In genomic region chr16:30378236-30379164, GRCh38 we compare ENCODE assay signal across 8 cellular contexts. TPM values are rescaled to one million over a fixed set of nuclear protein-coding genes. Genes with fewer than 3 reads are reported as not detected.
DNase-seq lines count a peak whose midpoint lies in the region; TF ChIP-seq lines count a peak whose summit lies in the region.

No MANE protein-coding gene starts in this region.

- no peak overlapping the region for H2BK15ac ChIP-seq in mesendoderm (replicated peaks; ENCODE audit: low read depth)

- H2BK5ac ChIP-seq in mesendoderm (ENCODE audit: low read length), result peak overlapping the region; percentile 4

- no peaks in the 10 kb centered on the region for H3K27me3 ChIP-seq in effector memory CD4-positive, alpha-beta T cell (replicated peaks; ENCODE audit: control insufficient read depth, insufficient read depth, low read length, poor library complexity, severe bottlenecking)
- no peaks in the 10 kb centered on the region for H3K27me3 ChIP-seq in mesendoderm (ENCODE audit: insufficient read depth, low read length, poor library complexity)

- no peak overlapping the region for H2AK5ac ChIP-seq in mesendoderm (ENCODE audit: low read length)

- H2BK120ac ChIP-seq in mesendoderm (ENCODE audit: low read depth, low read length), result no peak overlapping the region

- peak overlapping the region; percentile 1 for H3K18ac ChIP-seq in mesendoderm (ENCODE audit: low read length)

- H3K4me1 ChIP-seq in effector memory CD4-positive, alpha-beta T cell (ENCODE audit: control insufficient read depth, insufficient read depth, low read length, poor library complexity, severe bottlenecking), result peaks cover 65% of the 10 kb centered on the region
- H3K4me1 ChIP-seq in mesendoderm (ENCODE audit: control insufficient read depth, low read depth, low read length), result peaks cover 3% of the 10 kb centered on the region

- H4K5ac ChIP-seq in mesendoderm (ENCODE audit: low read length), result no peak overlapping the region

- no peak overlapping the region for H4K8ac ChIP-seq in mesendoderm (ENCODE audit: low read depth, low read length)

- H3K4ac ChIP-seq in mesendoderm (ENCODE audit: low read depth, low read length), result peak overlapping the region; percentile 40

- peak overlapping the region; percentile 91 for H3K4me2 ChIP-seq in mesendoderm (ENCODE audit: low read length)

- DNase-seq in COLO829 (ENCODE audit: low spot score) (peak; percentile 98), GM20000 (ENCODE audit: low spot score) (peak; percentile 97), HS-5 (ENCODE audit: low read depth) (peak; percentile 82), NK-92 (lab: John Stamatoyannopoulos, UW; ENCODE audit: unreplicated experiment) (peak; percentile 82), mesendoderm (peak; percentile 99)
- DNase-seq in activated CD8-positive, alpha-beta memory T cell treated with anti-CD3 and anti-CD28 coated beads for 4 hours (ENCODE audit: low read depth in 2 of 2), result peak; percentile 98
- peak; percentile 99 for DNase-seq in effector memory CD4-positive, alpha-beta T cell
- peak; percentile 99 for DNase-seq in stimulated activated CD8-positive, alpha-beta memory T cell treated with anti-CD3 and anti-CD28 coated beads, Interleukin-12 subunit alpha, Interleukin-12 subunit beta, amount 100 ng/mL, for 4 hours (ENCODE audit: low read depth)

- no peak for TF ChIP-seq CTCF in GM20000 (IDR thresholded peaks at IDR 0.05; ENCODE audit: extremely low read depth, missing control alignments)

- H3K9ac ChIP-seq in mesendoderm (ENCODE audit: low read length), result peak overlapping the region; percentile 89

- no peaks in the 10 kb centered on the region for H3K79me2 ChIP-seq in mesendoderm (ENCODE audit: control insufficient read depth, insufficient read depth, low read length)

- WGBS in mesendoderm (ENCODE audit: extremely low coverage, insufficient coverage, low lambda C conversion rate), result no CpG with 5 or more reads among the region's 68 CpGs

- H3K23ac ChIP-seq in mesendoderm (ENCODE audit: low read length), result peak overlapping the region; percentile 94

- no peaks in the 10 kb centered on the region for H3K36me3 ChIP-seq in effector memory CD4-positive, alpha-beta T cell (ENCODE audit: control insufficient read depth, insufficient read depth, low read length)
- no peaks in the 10 kb centered on the region for H3K36me3 ChIP-seq in mesendoderm (ENCODE audit: control insufficient read depth, insufficient read depth, low read length)

- peak overlapping the region; percentile 94 for H3K56ac ChIP-seq in mesendoderm (ENCODE audit: low read length)

- no peaks in the 10 kb centered on the region for H3K79me1 ChIP-seq in mesendoderm (ENCODE audit: low read length)

- peak overlapping the region; percentile 100 for H3K27ac ChIP-seq in effector memory CD4-positive, alpha-beta T cell (ENCODE audit: insufficient read depth, low read length, poor library complexity, severe bottlenecking)
- peak overlapping the region; percentile 76 for H3K27ac ChIP-seq in mesendoderm (ENCODE audit: low read depth, low read length)

- H3K9me3 ChIP-seq in effector memory CD4-positive, alpha-beta T cell (ENCODE audit: control insufficient read depth, low read length), result no peaks in the 10 kb centered on the region

- peak overlapping the region; percentile 70 for H3K4me3 ChIP-seq in effector memory CD4-positive, alpha-beta T cell (ENCODE audit: insufficient read depth, low read depth, low read length, poor library complexity, severe bottlenecking)
- H3K4me3 ChIP-seq in mesendoderm (ENCODE audit: low read length), result peak overlapping the region; percentile 65

RNA-seq across cellular contexts. Expression of gene SEPTIN1, which starts 3.9 kb away (rescaled TPM):
- polyA plus RNA-seq in mesendoderm (2013, experiment 1 of 2), result 0.69 TPM
- 0.57 TPM for polyA plus RNA-seq in mesendoderm (2013, experiment 2 of 2)

RNA-seq across cellular contexts. Expression of gene MYL11, which starts 3.9 kb away (rescaled TPM):
- polyA plus RNA-seq in mesendoderm (2013, experiment 1 of 2), result 3.7 TPM
- polyA plus RNA-seq in mesendoderm (2013, experiment 2 of 2), result 5.2 TPM

RNA-seq across cellular contexts. Expression of gene TBC1D10B, which starts 8.2 kb away (rescaled TPM):
- polyA plus RNA-seq in mesendoderm (2013, experiment 1 of 2), result 16.1 TPM
- 16.6 TPM for polyA plus RNA-seq in mesendoderm (2013, experiment 2 of 2)

RNA-seq across cellular contexts. Expression of gene ZNF48, which starts 16.7 kb away (rescaled TPM):
- 21.1 TPM for polyA plus RNA-seq in mesendoderm (2013, experiment 1 of 2)
- polyA plus RNA-seq in mesendoderm (2013, experiment 2 of 2), result 22.0 TPM

RNA-seq across cellular contexts. Expression of gene CD2BP2, which starts 23.4 kb away (rescaled TPM):
- polyA plus RNA-seq in mesendoderm (2013, experiment 1 of 2), result 34.8 TPM
- polyA plus RNA-seq in mesendoderm (2013, experiment 2 of 2), result 33.7 TPM

Comparison
In these comparisons a context has a peak if more than half of its experiments do, and no peak if none do; other contexts are left out.
1. Peak in every context shown above with its lines: DNase-seq, H3K4me3 ChIP-seq and H3K27ac ChIP-seq.